8 cellular contexts compared by ENCODE assay signal in the genomic region with DNA sequence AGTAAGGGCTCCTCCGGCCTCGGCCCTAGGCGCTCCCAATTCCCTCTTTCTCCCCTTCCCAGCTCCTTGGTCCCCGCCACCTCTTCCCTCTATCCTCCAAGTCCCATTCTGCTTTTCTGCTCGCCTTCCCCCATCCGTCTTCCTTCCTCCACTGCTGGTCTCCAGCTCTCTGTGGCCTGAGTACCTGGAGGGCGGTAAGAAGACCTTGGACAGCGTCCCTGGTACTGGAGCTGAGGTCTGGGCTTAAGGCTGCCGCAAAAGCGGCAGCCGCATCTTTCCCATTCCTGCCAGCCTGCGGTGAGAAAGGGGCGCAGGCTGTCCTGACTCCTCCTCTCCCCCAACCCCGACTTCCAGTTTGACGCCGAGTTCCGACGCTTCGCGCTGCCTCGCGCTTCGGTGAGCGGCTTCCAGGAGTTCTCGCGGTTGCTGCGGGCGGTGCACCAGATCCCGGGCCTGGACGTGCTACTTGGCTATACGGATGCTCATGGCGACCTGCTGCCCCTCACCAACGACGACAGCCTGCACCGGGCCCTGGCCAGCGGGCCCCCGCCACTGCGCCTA. TPM values are rescaled to one million over a fixed set of nuclear protein-coding genes. Genes with fewer than 3 reads are reported as not detected.
DNase-seq lines count a peak whose midpoint lies in the region; FAIRE-seq lines count a peak whose summit lies in the region.

No MANE protein-coding gene starts in this region.

- 7 to 15% (median 9%) methylated on average over 32 to 38 of the region's 38 CpGs for WGBS in small intestine, 3 donors

- H3K9ac ChIP-seq in ES-I3 (ENCODE audit: low read depth, low read length) (peak overlapping the region; percentile 81), iPS-20b (ENCODE audit: low read depth, low read length) (peak overlapping the region; percentile 56; the same call in 1 of the 2 replicates)

- peak overlapping the region; percentile 70 for H3K4me3 ChIP-seq in iPS-20b (ENCODE audit: low read length)
- H3K4me3 ChIP-seq in small intestine (ENCODE audit: low read depth in 1 of 2, low read length in 2 of 2): peak overlapping the region in 1 of 2 donors; percentile 74

- FAIRE-seq in small intestine (lab: Jason Lieb, UNC): no peak

- H3K4me1 ChIP-seq in ES-I3 (ENCODE audit: insufficient read depth, low read length) (no peaks in the 10 kb centered on the region), iPS-20b (ENCODE audit: insufficient read depth, low read length) (peaks cover 10% of the 10 kb centered on the region; the same call in 1 of the 2 replicates), small intestine (ENCODE audit: control insufficient read depth in 2 of 2, insufficient read depth in 1 of 2, low read depth in 1 of 2, low read length in 1 of 2) (no peaks in the 10 kb centered on the region)

- H3K27ac ChIP-seq in iPS-20b (ENCODE audit: low read length) (no peak overlapping the region), small intestine (ENCODE audit: low read depth in 1 of 2, low read length in 1 of 2) (peak overlapping the region; percentile 52 to 86)

- H3K27me3 ChIP-seq in iPS-20b (ENCODE audit: insufficient read depth, low read length): peaks cover 17% of the 10 kb centered on the region; the same call in 1 of the 2 replicates
- no peaks in the 10 kb centered on the region for H3K27me3 ChIP-seq in small intestine (ENCODE audit: control insufficient read depth in 2 of 2, insufficient read depth in 2 of 2, low read length in 2 of 2)

- in situ Hi-C loops in KBM-7 (cut with MboI; ENCODE audit: low pct_unique_long_range_greater_than_20kb, low sequenced_read_pairs): no loop called here

- H3K9me3 ChIP-seq in ES-I3 (ENCODE audit: control insufficient read depth, insufficient read depth, low read length) (no peaks in the 10 kb centered on the region), iPS-20b (ENCODE audit: insufficient read depth, low read depth, low read length) (no peaks in the 10 kb centered on the region), small intestine (ENCODE audit: control insufficient read depth, low read depth) (no peaks in the 10 kb centered on the region)

- peak; percentile 30 for DNase-seq in KBM-7
- peak; percentile 63 for DNase-seq in amniotic epithelial cell (ENCODE audit: low read depth)
- DNase-seq in small intestine: no peak
- DNase-seq in HUDEP-2 (lab: John Stamatoyannopoulos, UW; ENCODE audit: unreplicated experiment in 76 of 76): no peak
- DNase-seq in Ammon's horn (ENCODE audit: low spot score): no peak
- DNase-seq in SKM-1 (lab: John Stamatoyannopoulos, UW; ENCODE audit: unreplicated experiment): no peak

- no peaks in the 10 kb centered on the region for H3K36me3 ChIP-seq in ES-I3 (ENCODE audit: insufficient read depth, low read length)
- H3K36me3 ChIP-seq in iPS-20b (ENCODE audit: insufficient read depth, low read depth, low read length): peaks cover 12% of the 10 kb centered on the region; the same call in 1 of the 2 replicates
- H3K36me3 ChIP-seq in small intestine (ENCODE audit: control insufficient read depth in 2 of 2, insufficient read depth in 2 of 2, low read length in 2 of 2): peaks cover 0 to 2% of the 10 kb centered on the region in 2 donors

RNA-seq across cellular contexts. Expression of a gene that starts 0.4 kb away (rescaled TPM):
- polyA plus RNA-seq in small intestine: 1 to 10 TPM; 2.5 to 6.8 (median 3.0) TPM

RNA-seq across cellular contexts. Expression of a gene that starts 1.1 kb away (rescaled TPM):
- polyA plus RNA-seq in small intestine: 10 to 100 TPM in 2 of 3 donors, 1 to 10 TPM in 1; 7.2 to 15.2 (median 12.2) TPM

RNA-seq across cellular contexts. Expression of a gene that starts 5.4 kb away (rescaled TPM):
- polyA plus RNA-seq in small intestine: 10 to 100 TPM in 2 of 3 donors, 1 to 10 TPM in 1; 4.1 to 13.2 (median 13.0) TPM

RNA-seq across cellular contexts. Expression of a gene that starts 5.4 kb away (rescaled TPM):
- 1 to 10 TPM in 2 of 3 donors, not detected in 1; 1.9 to 3.2 TPM for polyA plus RNA-seq in small intestine

RNA-seq across cellular contexts. Expression of a gene that starts 16.2 kb away (rescaled TPM):
- polyA plus RNA-seq in small intestine: 1 to 10 TPM; 2.2 to 7.6 (median 3.7) TPM

Comparison
In these comparisons a context has a peak if more than half of its experiments do, and no peak if none do; other contexts are left out.
1. DNase-seq: peak in KBM-7 (single experiment) and amniotic epithelial cell (single experiment); none in small intestine (single experiment), HUDEP-2 (0 of 76), Ammon's horn (single experiment) and SKM-1 (single experiment).